1 cellular context compared by ENCODE assay signal in the genomic region with DNA sequence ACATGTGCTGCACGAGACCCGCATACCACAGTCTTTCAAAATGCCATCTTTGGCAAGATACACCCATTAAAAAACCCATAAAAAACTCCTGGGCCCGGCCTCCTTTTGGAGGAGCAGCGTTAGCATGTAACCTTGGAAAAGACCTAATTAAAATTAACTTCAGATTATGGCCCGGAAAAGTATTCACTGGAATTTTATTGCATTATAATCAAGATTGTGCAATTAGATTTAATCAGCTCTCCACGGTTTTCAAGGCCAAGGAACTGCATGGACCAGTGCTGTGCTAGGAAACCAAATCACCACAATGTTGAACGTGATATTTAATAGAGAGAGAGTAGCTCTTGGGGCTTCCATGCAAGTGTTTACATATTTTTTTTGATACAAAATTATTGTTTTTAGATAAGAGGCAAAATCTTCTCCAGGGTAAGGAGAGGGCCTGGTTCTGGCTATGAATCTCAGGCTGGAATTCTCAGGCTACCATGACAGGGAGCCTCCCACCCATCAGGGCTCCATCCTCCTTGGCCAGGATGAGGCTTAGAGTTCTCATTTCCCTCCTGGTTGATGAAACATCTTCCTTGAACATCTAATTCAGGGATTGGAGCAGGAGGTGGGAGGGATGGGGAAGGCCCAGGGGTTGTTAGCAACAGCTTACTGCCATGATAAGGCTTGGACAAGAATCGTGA.
TF ChIP-seq lines count a peak whose summit lies in the region.

No MANE protein-coding gene starts in this region.

TF ChIP-seq in GM23338, 12 proteins besides CTCF, POLR2A, EP300 and RAD21 (continued from another document):
- TF ChIP-seq, protein P1, sequence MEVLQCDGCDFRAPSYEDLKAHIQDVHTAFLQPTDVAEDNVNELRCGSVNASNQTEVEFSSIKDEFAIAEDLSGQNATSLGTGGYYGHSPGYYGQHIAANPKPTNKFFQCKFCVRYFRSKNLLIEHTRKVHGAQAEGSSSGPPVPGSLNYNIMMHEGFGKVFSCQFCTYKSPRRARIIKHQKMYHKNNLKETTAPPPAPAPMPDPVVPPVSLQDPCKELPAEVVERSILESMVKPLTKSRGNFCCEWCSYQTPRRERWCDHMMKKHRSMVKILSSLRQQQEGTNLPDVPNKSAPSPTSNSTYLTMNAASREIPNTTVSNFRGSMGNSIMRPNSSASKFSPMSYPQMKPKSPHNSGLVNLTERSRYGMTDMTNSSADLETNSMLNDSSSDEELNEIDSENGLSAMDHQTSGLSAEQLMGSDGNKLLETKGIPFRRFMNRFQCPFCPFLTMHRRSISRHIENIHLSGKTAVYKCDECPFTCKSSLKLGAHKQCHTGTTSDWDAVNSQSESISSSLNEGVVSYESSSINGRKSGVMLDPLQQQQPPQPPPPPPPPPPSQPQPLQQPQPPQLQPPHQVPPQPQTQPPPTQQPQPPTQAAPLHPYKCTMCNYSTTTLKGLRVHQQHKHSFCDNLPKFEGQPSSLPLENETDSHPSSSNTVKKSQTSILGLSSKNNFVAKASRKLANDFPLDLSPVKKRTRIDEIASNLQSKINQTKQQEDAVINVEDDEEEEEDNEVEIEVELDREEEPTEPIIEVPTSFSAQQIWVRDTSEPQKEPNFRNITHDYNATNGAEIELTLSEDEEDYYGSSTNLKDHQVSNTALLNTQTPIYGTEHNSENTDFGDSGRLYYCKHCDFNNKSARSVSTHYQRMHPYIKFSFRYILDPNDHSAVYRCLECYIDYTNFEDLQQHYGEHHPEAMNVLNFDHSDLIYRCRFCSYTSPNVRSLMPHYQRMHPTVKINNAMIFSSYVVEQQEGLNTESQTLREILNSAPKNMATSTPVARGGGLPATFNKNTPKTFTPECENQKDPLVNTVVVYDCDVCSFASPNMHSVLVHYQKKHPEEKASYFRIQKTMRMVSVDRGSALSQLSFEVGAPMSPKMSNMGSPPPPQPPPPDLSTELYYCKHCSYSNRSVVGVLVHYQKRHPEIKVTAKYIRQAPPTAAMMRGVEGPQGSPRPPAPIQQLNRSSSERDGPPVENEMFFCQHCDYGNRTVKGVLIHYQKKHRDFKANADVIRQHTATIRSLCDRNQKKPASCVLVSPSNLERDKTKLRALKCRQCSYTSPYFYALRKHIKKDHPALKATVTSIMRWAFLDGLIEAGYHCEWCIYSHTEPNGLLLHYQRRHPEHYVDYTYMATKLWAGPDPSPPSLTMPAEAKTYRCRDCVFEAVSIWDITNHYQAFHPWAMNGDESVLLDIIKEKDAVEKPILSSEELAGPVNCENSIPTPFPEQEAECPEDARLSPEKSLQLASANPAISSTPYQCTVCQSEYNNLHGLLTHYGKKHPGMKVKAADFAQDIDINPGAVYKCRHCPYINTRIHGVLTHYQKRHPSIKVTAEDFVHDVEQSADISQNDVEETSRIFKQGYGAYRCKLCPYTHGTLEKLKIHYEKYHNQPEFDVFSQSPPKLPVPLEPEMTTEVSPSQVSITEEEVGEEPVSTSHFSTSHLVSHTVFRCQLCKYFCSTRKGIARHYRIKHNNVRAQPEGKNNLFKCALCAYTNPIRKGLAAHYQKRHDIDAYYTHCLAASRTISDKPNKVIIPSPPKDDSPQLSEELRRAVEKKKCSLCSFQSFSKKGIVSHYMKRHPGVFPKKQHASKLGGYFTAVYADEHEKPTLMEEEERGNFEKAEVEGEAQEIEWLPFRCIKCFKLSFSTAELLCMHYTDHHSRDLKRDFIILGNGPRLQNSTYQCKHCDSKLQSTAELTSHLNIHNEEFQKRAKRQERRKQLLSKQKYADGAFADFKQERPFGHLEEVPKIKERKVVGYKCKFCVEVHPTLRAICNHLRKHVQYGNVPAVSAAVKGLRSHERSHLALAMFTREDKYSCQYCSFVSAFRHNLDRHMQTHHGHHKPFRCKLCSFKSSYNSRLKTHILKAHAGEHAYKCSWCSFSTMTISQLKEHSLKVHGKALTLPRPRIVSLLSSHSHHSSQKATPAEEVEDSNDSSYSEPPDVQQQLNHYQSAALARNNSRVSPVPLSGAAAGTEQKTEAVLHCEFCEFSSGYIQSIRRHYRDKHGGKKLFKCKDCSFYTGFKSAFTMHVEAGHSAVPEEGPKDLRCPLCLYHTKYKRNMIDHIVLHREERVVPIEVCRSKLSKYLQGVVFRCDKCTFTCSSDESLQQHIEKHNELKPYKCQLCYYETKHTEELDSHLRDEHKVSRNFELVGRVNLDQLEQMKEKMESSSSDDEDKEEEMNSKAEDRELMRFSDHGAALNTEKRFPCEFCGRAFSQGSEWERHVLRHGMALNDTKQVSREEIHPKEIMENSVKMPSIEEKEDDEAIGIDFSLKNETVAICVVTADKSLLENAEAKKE (CRISPR knock-in tag; IDR thresholded peaks at IDR 0.05): no peak
- TF ChIP-seq EZH2phosphoT487 (IDR thresholded peaks at IDR 0.05; ENCODE audit: unreplicated experiment): no peak
